ENCODE assay signal across 12 cellular contexts in genomic region chr2:174339971-174340399, GRCh38. TPM values are rescaled to one million over a fixed set of nuclear protein-coding genes. Genes with fewer than 3 reads are reported as not detected.
A peak's percentile ranks its signal among the peaks of the same experiment; 100 is the strongest.
DNase-seq lines count a peak whose midpoint lies in the region; ATAC-seq, FAIRE-seq and TF ChIP-seq lines count a peak whose summit lies in the region.
"Had no signal": no experiment of that assay in that cellular context is flagged by ENCODE, and none has a peak within 500 bp of the region (broad histone marks: within the 10 kb centered on the region; RNA-seq: fewer than 3 reads in every experiment).

No MANE protein-coding gene starts in this region.

- CTCF ChIA-PET in GM12878 (lab: Yijun Ruan, JAX): interaction anchor here (0.6 to 3.8 kb wide), 8 partner anchors 11 to 938 kb away, joined by 3 to 82 read pairs (median 23); no protein-coding TSS in a partner anchor

- peak overlapping the region; percentile 29 for H3K4me3 Mint-ChIP-seq in T-helper 2 cell treated with Interferon-gamma antibody and Interleukin-4, amounts not matched to agents 5 μg/mL and 100 μg/mL, for 36 hours
- peak overlapping the region; percentile 85 for H3K4me3 Mint-ChIP-seq in nephron progenitor cell

- TF ChIP-seq RAD21 in GM12878 (IDR thresholded peaks at IDR 0.05; ENCODE audit: insufficient read depth, low read depth, low read length): no peak

- no peak for TF ChIP-seq POLR2A in GM12878 (IDR thresholded peaks at IDR 0.05; ENCODE audit: low read depth, low read length)

- 14% methylated on average over 31 of the region's 32 CpGs for WGBS in GM12878 (ENCODE audit: insufficient coverage, insufficient replicate concordance, low lambda C conversion rate, missing lambda C conversion rate)

- H3K4me1 Mint-ChIP-seq in T-helper 2 cell treated with Interferon-gamma antibody and Interleukin-4, amounts not matched to agents 5 μg/mL and 100 μg/mL, for 36 hours (ENCODE audit: low read depth): peaks cover 34% of the 10 kb centered on the region
- H3K4me1 Mint-ChIP-seq in nephron progenitor cell: peaks cover 60% of the 10 kb centered on the region

- BruUV-seq in GM12878 (replicated peaks; lab: Mats Ljungman, UMichigan): no TSS peak

- H3K27me3 Mint-ChIP-seq in T-helper 2 cell treated with Interferon-gamma antibody and Interleukin-4, amounts not matched to agents 5 μg/mL and 100 μg/mL, for 36 hours (ENCODE audit: low read depth): peaks cover 66% of the 10 kb centered on the region
- H3K27me3 Mint-ChIP-seq in nephron progenitor cell (ENCODE audit: low read depth, poor library complexity): peaks cover 84% of the 10 kb centered on the region

- no peak overlapping the region for H3K27ac Mint-ChIP-seq in T-helper 2 cell treated with Interferon-gamma antibody and Interleukin-4, amounts not matched to agents 5 μg/mL and 100 μg/mL, for 36 hours
- no peak overlapping the region for H3K27ac Mint-ChIP-seq in nephron progenitor cell

- ATAC-seq in GM12878: no peak

- H3K4me1 ChIP-seq in GM12878 (ENCODE audit: control insufficient read depth, insufficient read depth, low read length): peaks cover 25% of the 10 kb centered on the region
- H3K4me1 ChIP-seq in colonic mucosa: peaks cover 48% of the 10 kb centered on the region

- peak overlapping the region; percentile 41 for H3K4me2 ChIP-seq in GM12878 (ENCODE audit: control insufficient read depth, insufficient read depth)

- no peaks in the 10 kb centered on the region for H3K9me3 Mint-ChIP-seq in T-helper 2 cell treated with Interferon-gamma antibody and Interleukin-4, amounts not matched to agents 5 μg/mL and 100 μg/mL, for 36 hours
- H3K9me3 Mint-ChIP-seq in nephron progenitor cell: no peaks in the 10 kb centered on the region

- H3K27ac ChIP-seq in GM12878 (ENCODE audit: control insufficient read depth, insufficient read depth) (no peak overlapping the region), colonic mucosa (no peak overlapping the region)

- POLR2A ChIA-PET in GM12878 (lab: Charles Lee): no interaction called here

- H4K20me1 ChIP-seq in GM12878 (ENCODE audit: control insufficient read depth, insufficient read depth): peaks cover 2% of the 10 kb centered on the region; the same call in 1 of the 2 replicates

- RAD21 ChIA-PET in GM12878 (lab: Charles Lee; ENCODE audit: unreplicated experiment): interaction anchor here (0.9 to 2.2 kb wide), 3 partner anchors 182 to 938 kb away, joined by 3 to 22 read pairs (median 4); no protein-coding TSS in a partner anchor

- H3K9ac ChIP-seq in GM12878 (ENCODE audit: control insufficient read depth, insufficient read depth, low read length) (no peak overlapping the region), colonic mucosa (ENCODE audit: low read depth in 2 of 2, low read length in 2 of 2) (no peak overlapping the region)

- no peak overlapping the region for H2AFZ ChIP-seq in GM12878 (ENCODE audit: control insufficient read depth, low read depth, low read length)

- H3K4me3 ChIP-seq in GM12878 (no peak overlapping the region), colonic mucosa (no peak overlapping the region)

- no peak for TF ChIP-seq CTCF in GM10266 (IDR thresholded peaks at IDR 0.05; ENCODE audit: control insufficient read depth, insufficient read depth, low read depth, missing control alignments)
- TF ChIP-seq CTCF in GM12878 (IDR thresholded peaks at IDR 0.05 in 2 of 3, conservative IDR thresholded peaks at IDR 0.05 in 1 of 3; ENCODE audit: control insufficient read depth in 2 of 3, extremely low read depth in 1 of 3, insufficient read depth in 1 of 3, low read depth in 3 of 3, low read length in 3 of 3): no peak
- no peak for TF ChIP-seq CTCF in nephron progenitor cell (IDR thresholded peaks at IDR 0.05)
- no peak for TF ChIP-seq CTCF in colonic mucosa (IDR thresholded peaks at IDR 0.05)

- in situ Hi-C loops in GM12878 (cut with MboI): loop anchor here (5.0 kb wide), 2 partner anchors 183 to 938 kb away; no protein-coding TSS in a partner anchor

- no peak for DNase-seq in T-helper 2 cell treated with Interferon-gamma antibody and Interleukin-4, amounts not matched to agents 5 μg/mL and 100 μg/mL, for 36 hours (ENCODE audit: low spot score)
- DNase-seq in T-helper 2 cell: no peak
- peak; percentile 48 for DNase-seq in GM10266 (ENCODE audit: extremely low spot score)
- DNase-seq in GM12878 (ENCODE audit: low read depth, low spot score): no peak
- DNase-seq in nephron progenitor cell: no peak
- no peak for DNase-seq in Ammon's horn (ENCODE audit: low spot score)
- DNase-seq in colonic mucosa: no peak
- no peak for DNase-seq in HCEC 1CT
- DNase-seq: central memory CD4-positive, alpha-beta T cell; GDM1; NCI-H1048 had no signal

- FAIRE-seq in GM12878 (lab: Jason Lieb, UNC): no peak

- H3K36me3 Mint-ChIP-seq in T-helper 2 cell treated with Interferon-gamma antibody and Interleukin-4, amounts not matched to agents 5 μg/mL and 100 μg/mL, for 36 hours (ENCODE audit: low read depth): no peaks in the 10 kb centered on the region
- no peaks in the 10 kb centered on the region for H3K36me3 Mint-ChIP-seq in nephron progenitor cell (ENCODE audit: low read depth)

- TF ChIP-seq EP300 in GM12878 (IDR thresholded peaks at IDR 0.05; ENCODE audit: borderline replicate concordance in 1 of 2, control insufficient read depth in 1 of 2, low read depth in 2 of 2, low read length in 2 of 2): no peak

- H3K27me3 ChIP-seq in GM12878 (replicated peaks in 1 of 2; ENCODE audit: control insufficient read depth in 2 of 2, insufficient read depth in 2 of 2, low read length in 1 of 2) (peaks cover 18 to 54% of the 10 kb centered on the region in 2 experiments), colonic mucosa (peaks cover 93% of the 10 kb centered on the region)

- intact Hi-C loops in GM12878 (cut with micrococcal nuclease; ENCODE audit: unreplicated experiment) (loop anchor here (5.0 to 10.0 kb wide), 6 partner anchors 198 to 1313 kb away; no protein-coding TSS in a partner anchor), colonic mucosa (cut with DNase I) (loop anchor here (5.0 to 10.0 kb wide), 3 partner anchors 183 to 765 kb away; no protein-coding TSS in a partner anchor)

- H3K79me2 ChIP-seq in GM12878 (ENCODE audit: control insufficient read depth, insufficient read depth, low read length): no peaks in the 10 kb centered on the region

- SMC1A ChIA-PET in GM12878 (lab: Charles Lee; ENCODE audit: uncharacterized antibody, unreplicated experiment): no interaction called here

- H3K36me3 ChIP-seq in GM12878 (ENCODE audit: control insufficient read depth in 2 of 2, insufficient read depth in 2 of 2, low read length in 1 of 2): no peaks in the 10 kb centered on the region
- H3K36me3 ChIP-seq in colonic mucosa: no peaks in the 10 kb centered on the region

- H3K9me3 ChIP-seq in GM12878 (replicated peaks; ENCODE audit: control insufficient read depth, insufficient read depth, low read length) (peaks cover 1% of the 10 kb centered on the region; the same call in 2 of the 3 replicates), colonic mucosa (no peaks in the 10 kb centered on the region)

TF ChIP-seq in GM12878, 131 proteins besides CTCF, POLR2A, EP300 and RAD21:
- TF ChIP-seq SUZ12 (IDR thresholded peaks at IDR 0.05; ENCODE audit: unreplicated experiment): peak; percentile 66
- no peak for TF ChIP-seq SMARCA5 (IDR thresholded peaks at IDR 0.05)

RNA-seq across cellular contexts. Expression of gene SP9, which starts 5.2 kb away (rescaled TPM):
- total RNA-seq in GM12878 (2013; cell fraction: nucleolus; rRNA removed): not detected in 2 replicates
- not detected in 2 replicates for total RNA-seq in GM12878 (2014; rRNA removed)
- total RNA-seq in GM12878 (2014; rRNA removed; fragmentation: Illumina TruSeq; extraction: Trizol): not detected in 2 replicates
- not detected in 2 replicates for total RNA-seq in GM12878 (2021)
- polyA plus RNA-seq in GM12878 (2011; ENCODE audit: low read depth): not detected
- polyA plus RNA-seq in GM12878 (2011; rRNA removed): not detected in 2 replicates
- polyA plus RNA-seq in GM12878 (2011; cell fraction: cytosol; rRNA removed): not detected in 2 replicates
- polyA plus RNA-seq in GM12878 (2011; cell fraction: nucleus; rRNA removed): not detected in 2 replicates
- polyA plus RNA-seq in GM12878 (2012): not detected in 2 replicates
- not detected in 2 replicates for polyA plus RNA-seq in GM12878 (2014; fragmentation: Illumina TruSeq; extraction: Trizol)
- not detected for polyA plus RNA-seq in GM12878 (2014; fragmentation: Nextera tagmentation; extraction: Ambion mirVana)
- polyA plus RNA-seq in GM12878 (2014; rRNA removed): not detected in 2 replicates
- polyA plus RNA-seq in GM12878 (2016; fragmentation: Nextera tagmentation; extraction: Ambion mirVana): not detected
- not detected in 2 replicates for polyA minus RNA-seq in GM12878 (2011; rRNA and poly(A)+ RNA removed)
- not detected in 2 replicates for polyA minus RNA-seq in GM12878 (2011; cell fraction: cytosol; rRNA and poly(A)+ RNA removed)
- not detected in 2 replicates for polyA minus RNA-seq in GM12878 (2011; cell fraction: nucleus; rRNA and poly(A)+ RNA removed)
- not detected for total RNA-seq in colonic mucosa
- polyA plus RNA-seq: AG04450 had no signal

RNA-seq across cellular contexts. Expression of gene SCRN3, which starts 55.5 kb away (rescaled TPM):
- 33.4 and 44.2 TPM in 2 replicates for total RNA-seq in GM12878 (2013; cell fraction: nucleolus; rRNA removed)
- total RNA-seq in GM12878 (2014; rRNA removed) (10.2 and 14.7 TPM in 2 replicates), GM12878 (2014; rRNA removed; fragmentation: Illumina TruSeq; extraction: Trizol) (14.6 and 15.7 TPM in 2 replicates), GM12878 (2021) (11.8 and 12.4 TPM in 2 replicates), colonic mucosa (10 to 100 TPM; 19.1 to 20.7 TPM)
- polyA plus RNA-seq in GM12878 (2011; ENCODE audit: low read depth): 8.2 TPM
- polyA plus RNA-seq in GM12878 (2011; rRNA removed) (13.6 and 22.8 TPM in 2 replicates), GM12878 (2014; fragmentation: Illumina TruSeq; extraction: Trizol) (11.4 and 15.5 TPM in 2 replicates), GM12878 (2014; fragmentation: Nextera tagmentation; extraction: Ambion mirVana) (1 to 10 TPM; 5.7 to 8.1 TPM), GM12878 (2014; rRNA removed) (14.4 and 14.8 TPM in 2 replicates), GM12878 (2016; fragmentation: Nextera tagmentation; extraction: Ambion mirVana) (10 to 100 TPM; 14.7 to 16.0 TPM)
- 4.3 and 4.4 TPM in 2 replicates for polyA plus RNA-seq in GM12878 (2011; cell fraction: cytosol; rRNA removed)
- 8.9 and 10.3 TPM in 2 replicates for polyA plus RNA-seq in GM12878 (2011; cell fraction: nucleus; rRNA removed)
- polyA plus RNA-seq in GM12878 (2012): 9.4 and 9.7 TPM in 2 replicates
- 6.3 TPM in 2 replicates for polyA minus RNA-seq in GM12878 (2011; rRNA and poly(A)+ RNA removed)
- 3.2 and 5.5 TPM in 2 replicates for polyA minus RNA-seq in GM12878 (2011; cell fraction: cytosol; rRNA and poly(A)+ RNA removed)
- polyA minus RNA-seq in GM12878 (2011; cell fraction: nucleus; rRNA and poly(A)+ RNA removed): 11.2 and 19.0 TPM in 2 replicates
